ENCODE assay signal across 8 cellular contexts in the genomic region with DNA sequence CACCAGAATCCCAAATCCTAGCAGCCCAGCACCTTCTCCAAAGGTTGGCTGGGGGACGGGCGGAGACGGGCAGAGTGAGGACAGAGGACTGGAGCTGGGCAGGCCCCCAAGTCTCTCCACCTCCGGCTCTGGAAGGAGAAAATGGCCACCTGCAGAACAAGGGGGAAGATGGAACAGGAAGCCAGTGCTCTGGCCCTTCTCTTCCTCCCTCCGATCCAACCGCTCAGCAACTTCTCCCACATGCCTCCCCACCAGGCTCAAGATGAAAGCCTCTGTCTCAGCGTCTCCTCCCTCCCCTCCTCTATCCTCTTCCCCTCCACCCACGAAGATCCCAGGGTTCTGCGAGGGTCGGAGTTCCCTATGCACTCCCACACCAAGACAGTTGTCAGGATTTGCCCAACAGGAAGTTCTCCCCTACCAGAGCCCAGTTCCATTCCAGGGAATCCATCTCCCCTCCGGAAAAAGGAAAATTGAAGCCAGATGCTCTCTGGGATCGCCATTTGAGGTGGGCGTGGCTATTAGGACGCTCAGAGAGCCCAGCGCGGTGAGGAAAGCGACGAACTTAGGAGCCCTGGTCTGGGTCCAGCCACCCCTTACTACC. TPM values are rescaled to one million over a fixed set of nuclear protein-coding genes. Genes with fewer than 3 reads are reported as not detected.
DNase-seq lines count a peak whose midpoint lies in the region; ATAC-seq and TF ChIP-seq lines count a peak whose summit lies in the region.

No MANE protein-coding gene starts in this region.

- peak; percentile 60 to 64 for ATAC-seq in gastrocnemius medialis
- ATAC-seq in HG02678 (IDR thresholded peaks at IDR 0.05; ENCODE audit: unreplicated experiment) = no peak

- H3K27ac ChIP-seq in gastrocnemius medialis = peak overlapping the region; percentile 27 to 76 (median 66)

- H3K4me1 ChIP-seq in iPS-15b (ENCODE audit: control insufficient read depth, insufficient read depth, low read length) (peaks cover 20% of the 10 kb centered on the region), gastrocnemius medialis (no peaks in the 10 kb centered on the region)

- H3K9ac ChIP-seq in iPS-15b (ENCODE audit: low read depth, low read length) = peak overlapping the region; percentile 87

- H3K9me3 ChIP-seq in iPS-15b (ENCODE audit: control insufficient read depth, insufficient read depth, low read length) (no peaks in the 10 kb centered on the region), gastrocnemius medialis (no peaks in the 10 kb centered on the region)

- intact Hi-C loops in gastrocnemius medialis (cut with DNase I; ENCODE audit: low total_unique reads) = loop anchor here (5.0 kb wide), 1 partner anchor 118 kb away; no protein-coding TSS in a partner anchor

- no peak for TF ChIP-seq POLR2A in gastrocnemius medialis (IDR thresholded peaks at IDR 0.05)

- in situ Hi-C loops in gastrocnemius medialis (cut with MboI; ENCODE audit: low sequenced_read_pairs in 4 of 4) = loop anchor here in 1 of 4 donors (25.0 kb wide), 1 partner anchor 313 kb away; no protein-coding TSS in a partner anchor
- in situ Hi-C loops in ACHN (cut with HindIII; ENCODE audit: low pct_ligation_motif_present, low pct_unique_long_range_greater_than_20kb, low sequenced_read_pairs) = no loop called here

- H3K27me3 ChIP-seq in iPS-15b (ENCODE audit: control insufficient read depth, insufficient read depth, low read length) (no peaks in the 10 kb centered on the region), gastrocnemius medialis (no peaks in the 10 kb centered on the region)

- H3K4me3 ChIP-seq in iPS-15b (ENCODE audit: low read depth, low read length) (peak overlapping the region; percentile 83), gastrocnemius medialis (peak overlapping the region; percentile 25 to 53 (median 38))

- TF ChIP-seq CTCF in gastrocnemius medialis (IDR thresholded peaks at IDR 0.05 in 4 of 5, conservative IDR thresholded peaks at IDR 0.05 in 1 of 5) = no peak

- H3K36me3 ChIP-seq in iPS-15b (ENCODE audit: control insufficient read depth, insufficient read depth, low read length) = no peaks in the 10 kb centered on the region
- no peaks in the 10 kb centered on the region for H3K36me3 ChIP-seq in gastrocnemius medialis

- DNase-seq in GM03348 (ENCODE audit: low spot score) (peak; percentile 81), astrocyte of the hippocampus (ENCODE audit: low read depth, low spot score) (peak; percentile 55), gastrocnemius medialis (peak; percentile 13 to 22), NCI-H526 treated with DMSO at 0.1 percent for 48 hours (lab: John Stamatoyannopoulos, UW) (no peak), ACHN (no peak), GDM1 (lab: John Stamatoyannopoulos, UW) (no peak)

RNA-seq across cellular contexts. Expression of a gene that starts 20.0 kb away (rescaled TPM):
- 1 to 10 TPM; 2.2 to 3.4 (median 2.7) TPM for total RNA-seq in gastrocnemius medialis

RNA-seq across cellular contexts. Expression of a gene that starts 40.2 kb away (rescaled TPM):
- 10 to 100 TPM; 32.0 to 38.5 (median 35.1) TPM for total RNA-seq in gastrocnemius medialis

Comparison
In these comparisons a context has a peak if more than half of its experiments do, and no peak if none do; other contexts are left out.
1. DNase-seq: peak in GM03348 (single experiment), astrocyte of the hippocampus (single experiment) and gastrocnemius medialis (2 of 2); none in NCI-H526 treated with DMSO at 0.1 percent for 48 hours (single experiment), ACHN (single experiment) and GDM1 (single experiment).